ENCODE assay signal across 8 cellular contexts in the genomic region with DNA sequence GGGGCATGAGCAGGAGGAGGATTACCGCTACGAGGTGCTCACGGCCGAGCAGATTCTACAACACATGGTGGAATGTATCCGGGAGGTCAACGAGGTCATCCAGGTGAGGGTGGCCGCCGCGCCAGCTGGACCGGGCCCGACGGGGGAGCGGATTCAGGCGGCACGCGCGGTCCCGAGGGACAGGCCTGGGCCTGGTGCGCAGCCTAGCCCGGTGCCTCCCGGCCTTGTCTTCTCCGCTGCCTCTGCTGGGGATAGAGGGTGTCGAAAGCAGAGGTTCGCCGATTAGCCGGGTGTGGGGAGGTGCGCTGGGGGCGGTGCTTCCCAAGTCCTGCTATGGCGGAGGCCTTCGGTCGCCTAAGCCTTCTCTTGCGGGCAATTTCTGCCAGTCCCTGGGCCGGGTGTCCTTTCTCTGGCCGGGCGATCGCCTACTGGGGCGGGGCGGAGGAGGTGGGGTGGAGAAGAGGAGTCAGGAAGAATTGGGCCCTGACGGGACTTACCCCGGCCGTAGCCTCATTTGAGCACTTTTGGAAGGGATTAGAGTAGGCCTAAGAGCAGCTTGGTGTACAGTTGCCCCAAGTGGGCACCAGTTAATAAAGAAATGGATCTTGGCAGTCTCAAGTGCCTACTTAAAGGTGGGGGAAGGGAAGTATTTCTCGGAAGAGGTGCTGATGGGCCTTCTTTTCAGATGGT. TPM values are rescaled to one million over a fixed set of nuclear protein-coding genes. Genes with fewer than 3 reads are reported as not detected.
A peak's percentile ranks its signal among the peaks of the same experiment; 100 is the strongest.
DNase-seq lines count a peak whose midpoint lies in the region; ATAC-seq, FAIRE-seq and TF ChIP-seq lines count a peak whose summit lies in the region.

No MANE protein-coding gene starts in this region.

- peaks cover 9% of the 10 kb centered on the region; the same call in 1 of the 2 replicates for H3K4me1 ChIP-seq in HUES64 (ENCODE audit: insufficient read depth, low read length)

- ATAC-seq in GM21390 (IDR thresholded peaks at IDR 0.05; ENCODE audit: unreplicated experiment) (peak; percentile 39), natural killer cell (peak; percentile 49 to 71 (median 50))

- WGBS in HUES64, result under 1% methylated on average over 42 of the region's 42 CpGs

- H3K36me3 Mint-ChIP-seq in activated T-helper 1 cell treated with anti-CD3 and anti-CD28 coated beads, Interleukin-12 subunit alpha, Interleukin-12 subunit beta, Interleukin-2, Interleukin-4 antibody, amounts not matched to agents 30 ng/mL and 10 ng/mL and 1 ng/mL, durations not matched to agents 14 hours and 24 hours and 36 hours (ENCODE audit: low read depth), result peaks cover 25% of the 10 kb centered on the region
- H3K36me3 Mint-ChIP-seq in natural killer cell, result no peaks in the 10 kb centered on the region

- peak; percentile 57 for DNase-seq in COR-L47 (lab: John Stamatoyannopoulos, UW)
- peak; percentile 47 for DNase-seq in RCC 7860 (ENCODE audit: low spot score)
- peak; percentile 75 for DNase-seq in activated T-helper 1 cell treated with anti-CD3 and anti-CD28 coated beads, Interleukin-12 subunit alpha, Interleukin-12 subunit beta, Interleukin-2, Interleukin-4 antibody, amounts not matched to agents 30 ng/mL and 10 ng/mL and 1 ng/mL, durations not matched to agents 14 hours and 24 hours and 36 hours (ENCODE audit: low spot score)
- DNase-seq in fibroblast of mammary gland (ENCODE audit: low read depth), result peak; percentile 74
- DNase-seq in natural killer cell, result peak; percentile 77
- peak; percentile 84 for DNase-seq in stimulated activated naive CD4-positive, alpha-beta T cell treated with Interleukin-2 at 50 U/mL for 16 hours (lab: John Stamatoyannopoulos, UW)

- intact Hi-C loops in activated T-helper 1 cell treated with anti-CD3 and anti-CD28 coated beads, Interleukin-12 subunit alpha, Interleukin-12 subunit beta, Interleukin-2, Interleukin-4 antibody, amounts not matched to agents 30 ng/mL and 10 ng/mL and 1 ng/mL, durations not matched to agents 14 hours and 24 hours and 36 hours (cut with micrococcal nuclease), result loop anchor here (1.0 to 5.0 kb wide), 9 partner anchors 11 to 577 kb away; a partner anchor contains a TSS
- intact Hi-C loops in natural killer cell (cut with micrococcal nuclease), result loop anchor here (2.0 to 10.0 kb wide), 6 partner anchors 32 to 310 kb away; a partner anchor contains a TSS

- no peaks in the 10 kb centered on the region for H3K27me3 ChIP-seq in HUES64 (ENCODE audit: insufficient read depth, low read length)

- peak overlapping the region; percentile 95 for H3K27ac Mint-ChIP-seq in activated T-helper 1 cell treated with anti-CD3 and anti-CD28 coated beads, Interleukin-12 subunit alpha, Interleukin-12 subunit beta, Interleukin-2, Interleukin-4 antibody, amounts not matched to agents 30 ng/mL and 10 ng/mL and 1 ng/mL, durations not matched to agents 14 hours and 24 hours and 36 hours
- peak overlapping the region; percentile 89 to 92 for H3K27ac Mint-ChIP-seq in natural killer cell

- peak overlapping the region; percentile 97 for H3K27ac ChIP-seq in HUES64 (ENCODE audit: low read depth, low read length)

- TF ChIP-seq CTCF in fibroblast of mammary gland (conservative IDR thresholded peaks at IDR 0.05; ENCODE audit: control insufficient read depth, insufficient read depth, low read depth, low read length), result no peak
- no peak for TF ChIP-seq CTCF in natural killer cell (IDR thresholded peaks at IDR 0.05)

- peaks cover 31% of the 10 kb centered on the region for H3K36me3 ChIP-seq in HUES64 (ENCODE audit: insufficient read depth, low read length)

- H3K9ac ChIP-seq in HUES64 (ENCODE audit: low read depth, low read length), result peak overlapping the region; percentile 96

- peaks cover 36% of the 10 kb centered on the region for H3K4me1 Mint-ChIP-seq in activated T-helper 1 cell treated with anti-CD3 and anti-CD28 coated beads, Interleukin-12 subunit alpha, Interleukin-12 subunit beta, Interleukin-2, Interleukin-4 antibody, amounts not matched to agents 30 ng/mL and 10 ng/mL and 1 ng/mL, durations not matched to agents 14 hours and 24 hours and 36 hours (ENCODE audit: low read depth)
- H3K4me1 Mint-ChIP-seq in natural killer cell, result peaks cover 45% of the 10 kb centered on the region in 2 donors

- no peaks in the 10 kb centered on the region for H3K9me3 Mint-ChIP-seq in activated T-helper 1 cell treated with anti-CD3 and anti-CD28 coated beads, Interleukin-12 subunit alpha, Interleukin-12 subunit beta, Interleukin-2, Interleukin-4 antibody, amounts not matched to agents 30 ng/mL and 10 ng/mL and 1 ng/mL, durations not matched to agents 14 hours and 24 hours and 36 hours
- no peaks in the 10 kb centered on the region for H3K9me3 Mint-ChIP-seq in natural killer cell

- peak overlapping the region; percentile 76 for H3K4me3 ChIP-seq in HUES64 (ENCODE audit: low read length)
- H3K4me3 ChIP-seq in fibroblast of mammary gland (ENCODE audit: control insufficient read depth, low read depth, low read length), result peak overlapping the region; percentile 54

- no peaks in the 10 kb centered on the region for H3K27me3 Mint-ChIP-seq in activated T-helper 1 cell treated with anti-CD3 and anti-CD28 coated beads, Interleukin-12 subunit alpha, Interleukin-12 subunit beta, Interleukin-2, Interleukin-4 antibody, amounts not matched to agents 30 ng/mL and 10 ng/mL and 1 ng/mL, durations not matched to agents 14 hours and 24 hours and 36 hours (ENCODE audit: insufficient read depth)
- no peaks in the 10 kb centered on the region for H3K27me3 Mint-ChIP-seq in natural killer cell (ENCODE audit: low read depth in 2 of 2)

- peak overlapping the region; percentile 95 for H3K4me3 Mint-ChIP-seq in activated T-helper 1 cell treated with anti-CD3 and anti-CD28 coated beads, Interleukin-12 subunit alpha, Interleukin-12 subunit beta, Interleukin-2, Interleukin-4 antibody, amounts not matched to agents 30 ng/mL and 10 ng/mL and 1 ng/mL, durations not matched to agents 14 hours and 24 hours and 36 hours
- H3K4me3 Mint-ChIP-seq in natural killer cell, result peak overlapping the region; percentile 92

- no peak for FAIRE-seq in RCC 7860 (lab: Jason Lieb, UNC)

- H3K9me3 ChIP-seq in HUES64 (ENCODE audit: insufficient read depth, low read depth, low read length), result no peaks in the 10 kb centered on the region

RNA-seq across cellular contexts. Expression of a gene that starts 0.9 kb away (rescaled TPM):
- polyA plus RNA-seq in HUES64 (2013, experiment 1 of 2), result 69.1 TPM
- polyA plus RNA-seq in HUES64 (2013, experiment 2 of 2), result 88.1 TPM
- total RNA-seq in activated T-helper 1 cell treated with anti-CD3 and anti-CD28 coated beads, Interleukin-12 subunit alpha, Interleukin-12 subunit beta, Interleukin-2, Interleukin-4 antibody, amounts not matched to agents 30 ng/mL and 10 ng/mL and 1 ng/mL, durations not matched to agents 14 hours and 24 hours and 36 hours, result 140 and 144 TPM in 2 replicates
- 100 to 1,000 TPM; 193 to 212 (median 212) TPM for total RNA-seq in natural killer cell

Comparison
In these comparisons a context has a peak if more than half of its experiments do, and no peak if none do; other contexts are left out.
1. Peak in every context shown above with its lines: DNase-seq, ATAC-seq, H3K4me3 ChIP-seq and H3K27ac ChIP-seq.